In genomic region chr3:122502139-122502538, GRCh38 we compare ENCODE assay signal across 18 cellular contexts.
"Had no signal": no experiment of that assay in that cellular context is flagged by ENCODE, and none has a peak within 500 bp of the region (broad histone marks: within the 10 kb centered on the region; RNA-seq: fewer than 3 reads in every experiment).

No MANE protein-coding gene starts in this region.

- H3K4me3 ChIP-seq: lower lobe of right lung, thyroid gland had no signal

- FAIRE-seq: endometrium, urothelium cell line had no signal

- H3K27me3 ChIP-seq: brain microvascular endothelial cell, thyroid gland had no signal

- H3K36me3 ChIP-seq: brain microvascular endothelial cell, lower lobe of right lung, thyroid gland had no signal

- ATAC-seq: esophagus mucosa; lower lobe of right lung; stimulated activated memory B cell treated with anti-CD40 and anti-IgM and Interleukin-4, amounts not matched to agents 10 μg/mL and 1 μg/mL and 100 μg/mL, for 72 hours had no signal

- H3K9me3 ChIP-seq: lower lobe of right lung, thyroid gland had no signal

- H3K4me3 Mint-ChIP-seq: activated T-helper 1 cell treated with anti-CD3 and anti-CD28 coated beads, Interleukin-12 subunit alpha, Interleukin-12 subunit beta, Interleukin-2, Interleukin-4 antibody, amounts not matched to agents 30 ng/mL and 10 ng/mL and 1 ng/mL, durations not matched to agents 14 hours and 24 hours and 36 hours; mesothelial cell of epicardium; neural crest cell; stimulated activated memory B cell treated with anti-CD40 and anti-IgM and Interleukin-4, amounts not matched to agents 10 μg/mL and 1 μg/mL and 100 μg/mL, for 72 hours had no signal

- DNase-seq: activated CD4-positive, alpha-beta T cell treated with anti-CD3 and anti-CD28 coated beads, Interleukin-2, amount 50 U/mL, for 1 hour; activated CD4-positive, CD25-positive, alpha-beta regulatory T cell; activated CD8-positive, alpha-beta memory T cell treated with anti-CD3 and anti-CD28 coated beads for 24 hours; anterior cingulate cortex; brain microvascular endothelial cell; hypothalamus; kidney glomerular epithelial cell; lower lobe of right lung; stimulated activated CD4-positive, alpha-beta T cell treated with anti-CD3 and anti-CD28 coated beads, Interleukin-2, amount 100 ng/mL, for 48 hours; SW 1271; thyroid gland had no signal

- H3K9me3 Mint-ChIP-seq: activated T-helper 1 cell treated with anti-CD3 and anti-CD28 coated beads, Interleukin-12 subunit alpha, Interleukin-12 subunit beta, Interleukin-2, Interleukin-4 antibody, amounts not matched to agents 30 ng/mL and 10 ng/mL and 1 ng/mL, durations not matched to agents 14 hours and 24 hours and 36 hours; neural crest cell; stimulated activated memory B cell treated with anti-CD40 and anti-IgM and Interleukin-4, amounts not matched to agents 10 μg/mL and 1 μg/mL and 100 μg/mL, for 72 hours had no signal

- H3K27ac ChIP-seq: brain microvascular endothelial cell, lower lobe of right lung, thyroid gland had no signal

- H3K27ac Mint-ChIP-seq: activated T-helper 1 cell treated with anti-CD3 and anti-CD28 coated beads, Interleukin-12 subunit alpha, Interleukin-12 subunit beta, Interleukin-2, Interleukin-4 antibody, amounts not matched to agents 30 ng/mL and 10 ng/mL and 1 ng/mL, durations not matched to agents 14 hours and 24 hours and 36 hours; mesothelial cell of epicardium; stimulated activated memory B cell treated with anti-CD40 and anti-IgM and Interleukin-4, amounts not matched to agents 10 μg/mL and 1 μg/mL and 100 μg/mL, for 72 hours had no signal

- H3K27me3 Mint-ChIP-seq: stimulated activated memory B cell treated with anti-CD40 and anti-IgM and Interleukin-4, amounts not matched to agents 10 μg/mL and 1 μg/mL and 100 μg/mL, for 72 hours had no signal
